ENCODE assay signal across 8 cellular contexts in the genomic region with DNA sequence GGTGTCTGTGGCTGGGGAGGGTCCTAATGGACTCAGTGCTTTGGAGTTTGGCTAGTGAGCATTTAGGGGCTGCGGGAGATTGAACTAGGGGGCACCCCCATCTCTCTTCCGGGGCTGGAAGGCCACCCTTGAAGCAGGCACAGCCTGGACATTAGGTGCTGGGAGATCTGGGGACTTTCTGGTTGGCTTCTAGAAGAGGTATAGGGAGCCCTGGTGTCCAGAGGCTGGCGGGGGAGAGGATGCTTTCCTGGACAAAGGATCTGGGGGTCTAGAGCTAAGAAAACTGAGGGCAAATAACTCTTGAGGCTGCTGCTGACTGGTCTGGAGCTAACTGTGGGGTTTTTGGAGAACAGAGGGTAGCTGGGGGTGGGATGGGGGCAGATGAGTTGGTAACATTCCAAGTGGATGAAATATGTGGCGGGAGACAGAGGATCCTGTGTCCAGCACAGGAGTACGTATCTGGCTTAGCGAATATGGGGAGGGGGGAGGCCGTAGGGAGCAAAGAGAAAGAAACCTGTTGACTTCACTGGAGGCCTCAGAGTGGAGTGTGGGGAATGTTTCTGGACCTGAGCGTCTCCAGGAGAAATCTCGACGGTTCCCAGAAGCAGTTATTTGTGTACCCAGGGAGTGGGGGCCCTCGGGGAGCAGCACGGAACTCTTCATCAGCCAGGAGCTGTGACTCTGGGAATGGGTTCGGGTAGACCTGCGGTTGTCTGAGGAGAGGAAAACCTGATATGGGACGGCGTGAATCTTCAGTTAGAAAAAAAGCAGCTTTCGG. TPM values are rescaled to one million over a fixed set of nuclear protein-coding genes. Genes with fewer than 3 reads are reported as not detected.
DNase-seq lines count a peak whose midpoint lies in the region; ATAC-seq and TF ChIP-seq lines count a peak whose summit lies in the region.

No MANE protein-coding gene starts in this region.

- H3K36me3 Mint-ChIP-seq in activated T-helper 1 cell treated with anti-CD3 and anti-CD28 coated beads, Interleukin-12 subunit alpha, Interleukin-12 subunit beta, Interleukin-2, Interleukin-4 antibody, amounts not matched to agents 30 ng/mL and 10 ng/mL and 1 ng/mL, durations not matched to agents 14 hours and 24 hours and 36 hours (ENCODE audit: low read depth): peaks cover 17% of the 10 kb centered on the region

- H3K27ac Mint-ChIP-seq in activated T-helper 1 cell treated with anti-CD3 and anti-CD28 coated beads, Interleukin-12 subunit alpha, Interleukin-12 subunit beta, Interleukin-2, Interleukin-4 antibody, amounts not matched to agents 30 ng/mL and 10 ng/mL and 1 ng/mL, durations not matched to agents 14 hours and 24 hours and 36 hours: peak overlapping the region; percentile 98

- H3K4me1 Mint-ChIP-seq in activated T-helper 1 cell treated with anti-CD3 and anti-CD28 coated beads, Interleukin-12 subunit alpha, Interleukin-12 subunit beta, Interleukin-2, Interleukin-4 antibody, amounts not matched to agents 30 ng/mL and 10 ng/mL and 1 ng/mL, durations not matched to agents 14 hours and 24 hours and 36 hours (ENCODE audit: low read depth): peaks cover 52% of the 10 kb centered on the region

- H3K27ac ChIP-seq in C4-2B: peak overlapping the region; percentile 100

- no peak for TF ChIP-seq CTCF in C4-2B (conservative IDR thresholded peaks at IDR 0.05)

- H3K9me3 Mint-ChIP-seq in activated T-helper 1 cell treated with anti-CD3 and anti-CD28 coated beads, Interleukin-12 subunit alpha, Interleukin-12 subunit beta, Interleukin-2, Interleukin-4 antibody, amounts not matched to agents 30 ng/mL and 10 ng/mL and 1 ng/mL, durations not matched to agents 14 hours and 24 hours and 36 hours: no peaks in the 10 kb centered on the region

- H3K4me3 ChIP-seq in skeletal muscle cell (ENCODE audit: low read depth, low read length): peak overlapping the region; percentile 85

- H3K4me3 Mint-ChIP-seq in activated T-helper 1 cell treated with anti-CD3 and anti-CD28 coated beads, Interleukin-12 subunit alpha, Interleukin-12 subunit beta, Interleukin-2, Interleukin-4 antibody, amounts not matched to agents 30 ng/mL and 10 ng/mL and 1 ng/mL, durations not matched to agents 14 hours and 24 hours and 36 hours: peak overlapping the region; percentile 94

- DNase-seq in HT1080 (ENCODE audit: low read depth) (peak; percentile 33), hepatic stellate cell (ENCODE audit: low spot score) (peak; percentile 36), skeletal muscle cell (ENCODE audit: low read depth) (no peak), AML-193 (lab: John Stamatoyannopoulos, UW) (no peak), middle frontal gyrus (ENCODE audit: extremely low spot score, low spot score) (no peak)
- DNase-seq in activated T-helper 1 cell treated with anti-CD3 and anti-CD28 coated beads, Interleukin-12 subunit alpha, Interleukin-12 subunit beta, Interleukin-2, Interleukin-4 antibody, amounts not matched to agents 30 ng/mL and 10 ng/mL and 1 ng/mL, durations not matched to agents 14 hours and 24 hours and 36 hours (ENCODE audit: low spot score): no peak

- H3K27me3 Mint-ChIP-seq in activated T-helper 1 cell treated with anti-CD3 and anti-CD28 coated beads, Interleukin-12 subunit alpha, Interleukin-12 subunit beta, Interleukin-2, Interleukin-4 antibody, amounts not matched to agents 30 ng/mL and 10 ng/mL and 1 ng/mL, durations not matched to agents 14 hours and 24 hours and 36 hours (ENCODE audit: insufficient read depth): no peaks in the 10 kb centered on the region

- intact Hi-C loops in activated T-helper 1 cell treated with anti-CD3 and anti-CD28 coated beads, Interleukin-12 subunit alpha, Interleukin-12 subunit beta, Interleukin-2, Interleukin-4 antibody, amounts not matched to agents 30 ng/mL and 10 ng/mL and 1 ng/mL, durations not matched to agents 14 hours and 24 hours and 36 hours (cut with micrococcal nuclease): loop anchor here (10.0 kb wide), 3 partner anchors 619 to 979 kb away; a partner anchor contains a TSS

- ATAC-seq in HG03342 (IDR thresholded peaks at IDR 0.05; ENCODE audit: unreplicated experiment): no peak

RNA-seq across cellular contexts. Expression of a gene that starts 1.4 kb away (rescaled TPM):
- 160 and 187 TPM in 2 replicates for total RNA-seq in HT1080 (2014; rRNA removed; shearing (Covaris generic))
- 205 and 230 TPM in 2 replicates for polyA plus RNA-seq in HT1080 (2015; cell fraction: cytosol; rRNA removed)
- 171 and 172 TPM in 2 replicates for polyA plus RNA-seq in HT1080 (2015; cell fraction: nucleus; rRNA removed)
- 254 and 264 TPM in 2 replicates for total RNA-seq in activated T-helper 1 cell treated with anti-CD3 and anti-CD28 coated beads, Interleukin-12 subunit alpha, Interleukin-12 subunit beta, Interleukin-2, Interleukin-4 antibody, amounts not matched to agents 30 ng/mL and 10 ng/mL and 1 ng/mL, durations not matched to agents 14 hours and 24 hours and 36 hours

RNA-seq across cellular contexts. Expression of a gene that starts 44.4 kb away (rescaled TPM):
- 10.0 and 14.3 TPM in 2 replicates for total RNA-seq in HT1080 (2014; rRNA removed; shearing (Covaris generic))
- polyA plus RNA-seq in HT1080 (2015; cell fraction: cytosol; rRNA removed): 13.5 and 14.1 TPM in 2 replicates
- polyA plus RNA-seq in HT1080 (2015; cell fraction: nucleus; rRNA removed): 12.6 and 13.6 TPM in 2 replicates
- total RNA-seq in activated T-helper 1 cell treated with anti-CD3 and anti-CD28 coated beads, Interleukin-12 subunit alpha, Interleukin-12 subunit beta, Interleukin-2, Interleukin-4 antibody, amounts not matched to agents 30 ng/mL and 10 ng/mL and 1 ng/mL, durations not matched to agents 14 hours and 24 hours and 36 hours: 35.3 and 36.1 TPM in 2 replicates

RNA-seq across cellular contexts. Expression of a gene that starts 46.5 kb away (rescaled TPM):
- total RNA-seq in HT1080 (2014; rRNA removed; shearing (Covaris generic)): 613 and 754 TPM in 2 replicates
- polyA plus RNA-seq in HT1080 (2015; cell fraction: cytosol; rRNA removed): 265 and 297 TPM in 2 replicates
- polyA plus RNA-seq in HT1080 (2015; cell fraction: nucleus; rRNA removed): 225 and 235 TPM in 2 replicates
- 0.17 and 0.18 TPM in 2 replicates for total RNA-seq in activated T-helper 1 cell treated with anti-CD3 and anti-CD28 coated beads, Interleukin-12 subunit alpha, Interleukin-12 subunit beta, Interleukin-2, Interleukin-4 antibody, amounts not matched to agents 30 ng/mL and 10 ng/mL and 1 ng/mL, durations not matched to agents 14 hours and 24 hours and 36 hours

Comparison
In these comparisons a context has a peak if more than half of its experiments do, and no peak if none do; other contexts are left out.
1. DNase-seq: peak in HT1080 (single experiment) and hepatic stellate cell (single experiment); none in activated T-helper 1 cell treated with anti-CD3 and anti-CD28 coated beads, Interleukin-12 subunit alpha, Interleukin-12 subunit beta, Interleukin-2, Interleukin-4 antibody, amounts not matched to agents 30 ng/mL and 10 ng/mL and 1 ng/mL, durations not matched to agents 14 hours and 24 hours and 36 hours (single experiment), skeletal muscle cell (single experiment), AML-193 (0 of 2) and middle frontal gyrus (single experiment).
2. RNA of a gene that starts 46.5 kb away (total RNA-seq): 613 to 754 TPM in HT1080; 0.17 to 0.18 TPM in activated T-helper 1 cell treated with anti-CD3 and anti-CD28 coated beads, Interleukin-12 subunit alpha, Interleukin-12 subunit beta, Interleukin-2, Interleukin-4 antibody, amounts not matched to agents 30 ng/mL and 10 ng/mL and 1 ng/mL, durations not matched to agents 14 hours and 24 hours and 36 hours; every median in the first group is over 100 times any median in the second.